In genomic region chr2:181393472-181393871, GRCh38 we compare ENCODE assay signal across 8 cellular contexts.
DNase-seq lines count a peak whose midpoint lies in the region; ATAC-seq and TF ChIP-seq lines count a peak whose summit lies in the region.

No MANE protein-coding gene starts in this region.

- H4K91ac ChIP-seq in neuronal stem cell (ENCODE audit: low read depth, low read length, poor library complexity) = no peak overlapping the region

- no peaks in the 10 kb centered on the region for H3F3A ChIP-seq in GM23338 (replicated peaks; ENCODE audit: low read depth)

- H3K27me3 ChIP-seq in GM23338 (ENCODE audit: insufficient read depth) (no peaks in the 10 kb centered on the region), neuronal stem cell (ENCODE audit: control insufficient read depth in 3 of 3, insufficient read depth in 3 of 3, low read depth in 1 of 3, low read length in 3 of 3) (no peaks in the 10 kb centered on the region), esophagus squamous epithelium (no peaks in the 10 kb centered on the region)

- H3K36me3 Mint-ChIP-seq in GM23338 (ENCODE audit: low read depth) = no peaks in the 10 kb centered on the region

- H3K4me1 ChIP-seq in GM23338 (ENCODE audit: insufficient read depth) (no peaks in the 10 kb centered on the region), neuronal stem cell (ENCODE audit: control insufficient read depth in 2 of 2, insufficient read depth in 1 of 2, low read depth in 1 of 2, low read length in 2 of 2) (no peaks in the 10 kb centered on the region), esophagus squamous epithelium (peaks cover 0 to 5% (median 0%) of the 10 kb centered on the region in 3 donors)

- no peak for TF ChIP-seq CTCF in GM23338 (conservative IDR thresholded peaks at IDR 0.05; ENCODE audit: low read depth in 2 of 2)
- no peak for TF ChIP-seq CTCF in astrocyte of the spinal cord (IDR thresholded peaks at IDR 0.05; ENCODE audit: low read depth, low read length)
- no peak for TF ChIP-seq CTCF in esophagus squamous epithelium (IDR thresholded peaks at IDR 0.05)

- no peak overlapping the region for H2AK5ac ChIP-seq in neuronal stem cell (ENCODE audit: low read depth, low read length)

- no peak overlapping the region for H4K8ac ChIP-seq in neuronal stem cell (ENCODE audit: low read depth, low read length)

- H2BK12ac ChIP-seq in neuronal stem cell (ENCODE audit: low read length) = no peak overlapping the region

- no peak overlapping the region for H2BK15ac ChIP-seq in neuronal stem cell (ENCODE audit: low read length)

- H2BK5ac ChIP-seq in neuronal stem cell (ENCODE audit: low read length) = no peak overlapping the region

- H3K27ac ChIP-seq in GM23338 (ENCODE audit: low read depth) (no peak overlapping the region), neuronal stem cell (replicated peaks; ENCODE audit: low read length) (no peak overlapping the region), caudate nucleus (ENCODE audit: low read depth, low read length) (no peak overlapping the region), esophagus squamous epithelium (peak overlapping the region in 1 of 4 donors; percentile 40)

- in situ Hi-C loops in astrocyte of the spinal cord (cut with HindIII; ENCODE audit: low sequenced_read_pairs) = no loop called here

- no peak overlapping the region for H3K18ac ChIP-seq in neuronal stem cell (ENCODE audit: low read length)

- H3K79me1 ChIP-seq in neuronal stem cell (ENCODE audit: low read depth, low read length) = no peaks in the 10 kb centered on the region

- H3K4me3 Mint-ChIP-seq in GM23338 = no peak overlapping the region

- H2BK120ac ChIP-seq in neuronal stem cell (ENCODE audit: low read depth, low read length) = no peak overlapping the region

- H3K9me2 ChIP-seq in GM23338 (ENCODE audit: insufficient read depth) = peaks cover 2% of the 10 kb centered on the region; the same call in 1 of the 2 replicates

- TF ChIP-seq POLR2A in esophagus squamous epithelium (IDR thresholded peaks at IDR 0.05) = no peak

- no peaks in the 10 kb centered on the region for H3K36me3 ChIP-seq in GM23338 (ENCODE audit: insufficient read depth)
- no peaks in the 10 kb centered on the region for H3K36me3 ChIP-seq in neuronal stem cell (replicated peaks in 1 of 2; ENCODE audit: control insufficient read depth in 2 of 2, insufficient read depth in 2 of 2, low read length in 2 of 2)
- no peaks in the 10 kb centered on the region for H3K36me3 ChIP-seq in esophagus squamous epithelium

- H4K20me1 ChIP-seq in GM23338 (replicated peaks; ENCODE audit: insufficient read depth) = no peaks in the 10 kb centered on the region

- no peak overlapping the region for H3K27ac Mint-ChIP-seq in GM23338

- no peak overlapping the region for H3K23ac ChIP-seq in neuronal stem cell (ENCODE audit: low read depth, low read length, poor library complexity)

- ATAC-seq in GM23338 = no peak

- H3K9me3 ChIP-seq in neuronal stem cell (replicated peaks in 1 of 2; ENCODE audit: control insufficient read depth in 2 of 2, insufficient read depth in 1 of 2, low read depth in 1 of 2, low read length in 2 of 2) (no peaks in the 10 kb centered on the region), esophagus squamous epithelium (no peaks in the 10 kb centered on the region)

- intact Hi-C loops in esophagus squamous epithelium (cut with DNase I) = no loop called here

- 0 out of 2 replicates have a peak overlapping the region, but pooled peaks have one; percentile 16 for H2AFZ ChIP-seq in GM23338
- H2AFZ ChIP-seq in neuronal stem cell (ENCODE audit: low read length) = peak overlapping the region; percentile 75

- no peaks in the 10 kb centered on the region for H3K79me2 ChIP-seq in GM23338 (replicated peaks; ENCODE audit: insufficient read depth)

- H3K27me3 Mint-ChIP-seq in GM23338 (ENCODE audit: insufficient read depth, low read depth, poor library complexity) = no peaks in the 10 kb centered on the region

- DNase-seq in DMS53 (lab: John Stamatoyannopoulos, UW) (peak; percentile 92), GM23338 (ENCODE audit: low spot score) (no peak), NCI-H460 (ENCODE audit: extremely low read depth, low read depth) (peak; percentile 6), astrocyte of the spinal cord (ENCODE audit: low read depth, low spot score) (peak; percentile 80), neuronal stem cell (ENCODE audit: low spot score) (no peak), caudate nucleus (lab: John Stamatoyannopoulos, UW) (no peak), esophagus squamous epithelium (lab: John Stamatoyannopoulos, UW) (no peak), cerebellar cortex (ENCODE audit: low spot score) (no peak)

- no peak overlapping the region for H3K4ac ChIP-seq in neuronal stem cell (ENCODE audit: low read length)

- H3K4me2 ChIP-seq in GM23338 (no peak overlapping the region), neuronal stem cell (ENCODE audit: insufficient read depth, low read length, poor library complexity, severe bottlenecking) (no peak overlapping the region)

- peaks cover 4% of the 10 kb centered on the region; the same call in 2 of the 3 replicates for H3K4me1 Mint-ChIP-seq in GM23338

- no peak overlapping the region for H3K14ac ChIP-seq in neuronal stem cell (ENCODE audit: low read length)

- no peaks in the 10 kb centered on the region for H3K9me3 Mint-ChIP-seq in GM23338

- H3K9ac ChIP-seq in neuronal stem cell (ENCODE audit: low read depth, low read length, poor library complexity) = no peak overlapping the region

- H3K4me3 ChIP-seq in GM23338 (no peak overlapping the region), astrocyte of the spinal cord (ENCODE audit: low read depth, low read length) (no peak overlapping the region), neuronal stem cell (ENCODE audit: low read length in 2 of 2) (no peak overlapping the region), esophagus squamous epithelium (peak overlapping the region in 2 of 4 donors; percentile 6 to 34)

- WGBS in neuronal stem cell (ENCODE audit: extremely low coverage in 2 of 2, insufficient read length in 2 of 2, insufficient replicate concordance in 1 of 2), 2 donors = no CpG with 5 or more reads among the region's 1 CpG
- 0 to 3% methylated on average over 1 of the region's 1 CpG for WGBS in esophagus squamous epithelium, 2 donors

TF ChIP-seq in GM23338, 12 proteins besides CTCF, POLR2A, EP300 and RAD21 (continues in another document):
- TF ChIP-seq EZH2 (IDR thresholded peaks at IDR 0.05; ENCODE audit: low read depth, unreplicated experiment) (no peak), EZH2phosphoT487 (IDR thresholded peaks at IDR 0.05; ENCODE audit: unreplicated experiment) (no peak), ZNF462 (CRISPR knock-in tag; IDR thresholded peaks at IDR 0.05) (no peak), ZNF331 (CRISPR knock-in tag; IDR thresholded peaks at IDR 0.05; ENCODE audit: low read depth) (no peak)

Comparison
In these comparisons a context has a peak if more than half of its experiments do, and no peak if none do; other contexts are left out.
1. DNase-seq: peak in DMS53 (single experiment), NCI-H460 (single experiment) and astrocyte of the spinal cord (single experiment); none in GM23338 (single experiment), neuronal stem cell (single experiment), caudate nucleus (0 of 61), esophagus squamous epithelium (single experiment) and cerebellar cortex (single experiment).